Comparison of ENCODE assay signal across 19 cellular contexts in genomic region chr3:121165397-121165837, GRCh38.
"Had no signal": no experiment of that assay in that cellular context is flagged by ENCODE, and none has a peak within 500 bp of the region (broad histone marks: within the 10 kb centered on the region; RNA-seq: fewer than 3 reads in every experiment).

No MANE protein-coding gene starts in this region.

- ATAC-seq: effector memory CD8-positive, alpha-beta T cell; left lung; natural killer cell treated with Interleukin-12 subunit alpha and Interleukin-12 subunit beta and Interleukin-15 and Interleukin-18, amount 100 ng/mL, for 72 hours; stimulated activated memory B cell treated with anti-CD40 and anti-IgM and Interleukin-4, amounts not matched to agents 10 μg/mL and 1 μg/mL and 100 μg/mL, for 72 hours had no signal

- H3K27me3 ChIP-seq: left lung, uterus had no signal

- H3K36me3 Mint-ChIP-seq: stimulated activated memory B cell treated with anti-CD40 and anti-IgM and Interleukin-4, amounts not matched to agents 10 μg/mL and 1 μg/mL and 100 μg/mL, for 72 hours had no signal

- H3K4me3 ChIP-seq: left lung, uterus had no signal

- H3K4me3 Mint-ChIP-seq: activated CD4-positive, alpha-beta memory T cell treated with anti-CD3 and anti-CD28 coated beads, Interleukin-2, amount 10 ng/mL, durations not matched to agents 7 days and 5 days; activated T-cell treated with anti-CD3 and anti-CD28 coated beads, Interleukin-2, amount 50 U/mL, for 24 hours; effector memory CD8-positive, alpha-beta T cell; memory B cell; natural killer cell treated with Interleukin-12 subunit alpha and Interleukin-12 subunit beta and Interleukin-15 and Interleukin-18, amount 100 ng/mL, for 72 hours; stimulated activated memory B cell treated with anti-CD40 and anti-IgM and Interleukin-4, amounts not matched to agents 10 μg/mL and 1 μg/mL and 100 μg/mL, for 72 hours had no signal

- H3K27ac ChIP-seq: epithelial cell of prostate, left lung, uterus had no signal

- H3K9me3 ChIP-seq: uterus had no signal

- H3K4me1 Mint-ChIP-seq: activated CD4-positive, alpha-beta memory T cell treated with anti-CD3 and anti-CD28 coated beads, Interleukin-2, amount 10 ng/mL, durations not matched to agents 7 days and 5 days; memory B cell; stimulated activated memory B cell treated with anti-CD40 and anti-IgM and Interleukin-4, amounts not matched to agents 10 μg/mL and 1 μg/mL and 100 μg/mL, for 72 hours had no signal

- H3K36me3 ChIP-seq: left lung, uterus had no signal

- H3K27me3 Mint-ChIP-seq: activated CD4-positive, alpha-beta memory T cell treated with anti-CD3 and anti-CD28 coated beads, Interleukin-2, amount 10 ng/mL, durations not matched to agents 7 days and 5 days; activated T-cell treated with anti-CD3 and anti-CD28 coated beads, Interleukin-2, amount 50 U/mL, for 24 hours; effector memory CD8-positive, alpha-beta T cell; natural killer cell treated with Interleukin-12 subunit alpha and Interleukin-12 subunit beta and Interleukin-15 and Interleukin-18, amount 100 ng/mL, for 72 hours; stimulated activated memory B cell treated with anti-CD40 and anti-IgM and Interleukin-4, amounts not matched to agents 10 μg/mL and 1 μg/mL and 100 μg/mL, for 72 hours had no signal

- DNase-seq: activated CD4-positive, alpha-beta memory T cell treated with anti-CD3 and anti-CD28 coated beads, Interleukin-2, amount 10 ng/mL, durations not matched to agents 7 days and 5 days; activated CD4-positive, alpha-beta T cell treated with anti-CD3 and anti-CD28 coated beads for 4 hours; activated naive CD4-positive, alpha-beta T cell treated with anti-CD3 and anti-CD28 coated beads, Interleukin-2, amount 50 U/mL, for 16 hours; activated T-cell treated with anti-CD3 and anti-CD28 coated beads, Interleukin-2, amount 50 U/mL, for 24 hours; dermis blood vessel endothelial cell; effector memory CD8-positive, alpha-beta T cell; head of caudate nucleus; nucleus accumbens; retina; stimulated activated CD4-positive, alpha-beta T cell treated with anti-CD3 and anti-CD28 coated beads, Interleukin-2, amount 100 ng/mL, for 48 hours; uterus had no signal

- H3K4me1 ChIP-seq: left lung, uterus had no signal

- H3K27ac Mint-ChIP-seq: activated CD4-positive, alpha-beta memory T cell treated with anti-CD3 and anti-CD28 coated beads, Interleukin-2, amount 10 ng/mL, durations not matched to agents 7 days and 5 days; activated T-cell treated with anti-CD3 and anti-CD28 coated beads, Interleukin-2, amount 50 U/mL, for 24 hours; effector memory CD8-positive, alpha-beta T cell; memory B cell; natural killer cell treated with Interleukin-12 subunit alpha and Interleukin-12 subunit beta and Interleukin-15 and Interleukin-18, amount 100 ng/mL, for 72 hours; stimulated activated memory B cell treated with anti-CD40 and anti-IgM and Interleukin-4, amounts not matched to agents 10 μg/mL and 1 μg/mL and 100 μg/mL, for 72 hours had no signal

- FAIRE-seq: astrocyte, frontal cortex, keratinocyte had no signal
